11 cellular contexts compared by ENCODE assay signal in genomic region chr7:99624487-99624886, GRCh38. TPM values are rescaled to one million over a fixed set of nuclear protein-coding genes. Genes with fewer than 3 reads are reported as not detected.
DNase-seq lines count a peak whose midpoint lies in the region; ATAC-seq and FAIRE-seq lines count a peak whose summit lies in the region.
"Had no signal": no experiment of that assay in that cellular context is flagged by ENCODE, and none has a peak within 500 bp of the region (broad histone marks: within the 10 kb centered on the region; RNA-seq: fewer than 3 reads in every experiment).

No MANE protein-coding gene starts in this region.

- H3K27me3 Mint-ChIP-seq in CD4-positive, alpha-beta memory T cell = no peaks in the 10 kb centered on the region
- H3K27me3 Mint-ChIP-seq in activated CD4-positive, alpha-beta T cell treated with anti-CD3 and anti-CD28 coated beads for 36 hours = no peaks in the 10 kb centered on the region

- in situ Hi-C loops in HAP-1 (cut with MboI; ENCODE audit: low sequenced_read_pairs) = no loop called here

- intact Hi-C loops in CD4-positive, alpha-beta memory T cell (cut with micrococcal nuclease) = loop anchor here (1.0 kb wide), 1 partner anchor 8 kb away; the partner anchor contains the start of gene ZSCAN25
- intact Hi-C loops in activated CD4-positive, alpha-beta T cell treated with anti-CD3 and anti-CD28 coated beads for 36 hours (cut with DNase I, micrococcal nuclease) = loop anchor here in 1 of 2 experiments (5.0 kb wide), 2 partner anchors 163 to 368 kb away; no protein-coding TSS in a partner anchor

- H3K4me1 ChIP-seq in CD4-positive, alpha-beta memory T cell (ENCODE audit: insufficient read depth, low read length) = peaks cover 27% of the 10 kb centered on the region
- H3K4me1 ChIP-seq in HAP-1 = no peaks in the 10 kb centered on the region

- H3K4me1 Mint-ChIP-seq in CD4-positive, alpha-beta memory T cell = peaks cover 28 to 56% (median 43%) of the 10 kb centered on the region in 4 donors
- H3K4me1 Mint-ChIP-seq in activated CD4-positive, alpha-beta T cell treated with anti-CD3 and anti-CD28 coated beads for 36 hours = peaks cover 67% of the 10 kb centered on the region

- CTCF ChIA-PET in CD4-positive, alpha-beta memory T cell (lab: Charles Lee; ENCODE audit: partially characterized antibody) = interaction anchor here (0.9 to 2.2 kb wide), 5 partner anchors 9 to 44 kb away, joined by 3 to 6 read pairs (median 3); no protein-coding TSS in a partner anchor
- CTCF ChIA-PET in activated CD4-positive, alpha-beta T cell treated with anti-CD3 and anti-CD28 coated beads for 36 hours (lab: Charles Lee) = interaction anchor here (0.6 to 1.5 kb wide), 4 partner anchors 9 to 101 kb away, joined by 3 to 4 read pairs (median 4); no protein-coding TSS in a partner anchor

- POLR2A ChIA-PET in CD4-positive, alpha-beta memory T cell (lab: Charles Lee; ENCODE audit: partially characterized antibody) = interaction anchor here (0.6 to 3.0 kb wide), 11 partner anchors 8 to 477 kb away, joined by 3 to 25 read pairs (median 5); partner anchors contain the start of genes ARPC1A, BUD31, MCM7 and ZKSCAN5
- POLR2A ChIA-PET in activated CD4-positive, alpha-beta T cell treated with anti-CD3 and anti-CD28 coated beads for 36 hours (lab: Charles Lee) = interaction anchor here (0.5 to 1.0 kb wide), 5 partner anchors 21 to 295 kb away, joined by 3 to 4 read pairs (median 3); partner anchors contain the start of gene TRIM4

- no peaks in the 10 kb centered on the region for H3K9me3 ChIP-seq in CD4-positive, alpha-beta memory T cell (ENCODE audit: control insufficient read depth in 1 of 2, low read length in 2 of 2)
- H3K9me3 ChIP-seq in HAP-1 = no peaks in the 10 kb centered on the region
- H3K9me3 ChIP-seq: neutrophil had no signal

- H3K9me3 Mint-ChIP-seq in CD4-positive, alpha-beta memory T cell = no peaks in the 10 kb centered on the region
- H3K9me3 Mint-ChIP-seq in activated CD4-positive, alpha-beta T cell treated with anti-CD3 and anti-CD28 coated beads for 36 hours (ENCODE audit: low read depth) = no peaks in the 10 kb centered on the region

- H3K27me3 ChIP-seq in CD4-positive, alpha-beta memory T cell (ENCODE audit: insufficient read depth, low read length) = no peaks in the 10 kb centered on the region
- no peaks in the 10 kb centered on the region for H3K27me3 ChIP-seq in HAP-1 (ENCODE audit: low read depth)
- H3K27me3 ChIP-seq: neutrophil had no signal

- peak; percentile 76 for ATAC-seq in activated CD4-positive, alpha-beta T cell treated with anti-CD3 and anti-CD28 coated beads for 36 hours
- ATAC-seq in HG03378 (IDR thresholded peaks at IDR 0.05; ENCODE audit: unreplicated experiment) = no peak

- peak overlapping the region; percentile 61 for H3K27ac ChIP-seq in CD4-positive, alpha-beta memory T cell (ENCODE audit: low read depth, low read length)
- H3K27ac ChIP-seq: neutrophil had no signal

- no peak for FAIRE-seq in RCC 7860 (lab: Jason Lieb, UNC)
- FAIRE-seq: bronchial epithelial cell had no signal

- H3K4me3 Mint-ChIP-seq in CD4-positive, alpha-beta memory T cell = peak overlapping the region; percentile 78 to 94 (median 87)
- peak overlapping the region; percentile 88 for H3K4me3 Mint-ChIP-seq in activated CD4-positive, alpha-beta T cell treated with anti-CD3 and anti-CD28 coated beads for 36 hours

- H3K4me3 ChIP-seq in CD4-positive, alpha-beta memory T cell (ENCODE audit: low read length in 2 of 2) = peak overlapping the region in 1 of 2 donors; percentile 27
- H3K4me3 ChIP-seq in HAP-1 = no peak overlapping the region

- peaks cover 67% of the 10 kb centered on the region for H3K36me3 ChIP-seq in CD4-positive, alpha-beta memory T cell (ENCODE audit: insufficient read depth, low read length)
- H3K36me3 ChIP-seq in HAP-1 (replicated peaks) = peaks cover 88% of the 10 kb centered on the region

- DNase-seq in CD4-positive, alpha-beta memory T cell = peak; percentile 74 to 84 (median 80)
- DNase-seq in activated CD4-positive, alpha-beta T cell treated with anti-CD3 and anti-CD28 coated beads for 36 hours = peak; percentile 89
- peak; percentile 56 for DNase-seq in activated naive CD4-positive, alpha-beta T cell treated with anti-CD3 and anti-CD28 coated beads, Interleukin-2, amount 50 U/mL, for 16 hours
- peak; percentile 84 for DNase-seq in stimulated activated CD4-positive, alpha-beta T cell treated with anti-CD3 and anti-CD28 coated beads, Interleukin-15, amount 100 ng/mL, for 24 hours
- no peak for DNase-seq in RCC 7860 (ENCODE audit: low spot score)
- DNase-seq in middle frontal gyrus (ENCODE audit: extremely low spot score, low spot score) = no peak
- no peak for DNase-seq in HAP-1 (ENCODE audit: low spot score in 2 of 2)
- DNase-seq: Karpas-422 had no signal

- H3K36me3 Mint-ChIP-seq in CD4-positive, alpha-beta memory T cell = peaks cover 69 to 92% of the 10 kb centered on the region in 2 donors
- peaks cover 86% of the 10 kb centered on the region for H3K36me3 Mint-ChIP-seq in activated CD4-positive, alpha-beta T cell treated with anti-CD3 and anti-CD28 coated beads for 36 hours (ENCODE audit: low read depth)

- H3K27ac Mint-ChIP-seq in CD4-positive, alpha-beta memory T cell = peak overlapping the region; percentile 86 to 99 (median 96)
- peak overlapping the region; percentile 98 for H3K27ac Mint-ChIP-seq in activated CD4-positive, alpha-beta T cell treated with anti-CD3 and anti-CD28 coated beads for 36 hours

RNA-seq across cellular contexts. Expression of gene ZSCAN25, which starts 7.7 kb away (rescaled TPM):
- total RNA-seq in CD4-positive, alpha-beta memory T cell = 10 to 100 TPM; 40.4 to 43.1 TPM
- polyA plus RNA-seq in CD4-positive, alpha-beta memory T cell = 10 to 100 TPM; 10.2 to 18.3 TPM
- 10 to 100 TPM; 20.5 to 25.2 TPM for total RNA-seq in activated CD4-positive, alpha-beta T cell treated with anti-CD3 and anti-CD28 coated beads for 36 hours

RNA-seq across cellular contexts. Expression of gene TMEM225B, which starts 26.4 kb away (rescaled TPM):
- total RNA-seq in CD4-positive, alpha-beta memory T cell = 1 to 10 TPM; 1.0 to 1.1 TPM
- polyA plus RNA-seq in CD4-positive, alpha-beta memory T cell = under 1 TPM; 0.61 to 0.98 TPM
- under 1 TPM; 0.57 to 0.58 TPM for total RNA-seq in activated CD4-positive, alpha-beta T cell treated with anti-CD3 and anti-CD28 coated beads for 36 hours

RNA-seq across cellular contexts. Expression of gene CYP3A5, which starts 55.3 kb away (rescaled TPM):
- total RNA-seq in CD4-positive, alpha-beta memory T cell = not detected
- polyA plus RNA-seq in CD4-positive, alpha-beta memory T cell = under 1 TPM; 0.19 to 0.45 TPM
- not detected for total RNA-seq in activated CD4-positive, alpha-beta T cell treated with anti-CD3 and anti-CD28 coated beads for 36 hours

Comparison
In these comparisons a context has a peak if more than half of its experiments do, and no peak if none do; other contexts are left out.
1. DNase-seq: peak in CD4-positive, alpha-beta memory T cell (5 of 5), activated CD4-positive, alpha-beta T cell treated with anti-CD3 and anti-CD28 coated beads for 36 hours (single experiment), activated naive CD4-positive, alpha-beta T cell treated with anti-CD3 and anti-CD28 coated beads, Interleukin-2, amount 50 U/mL, for 16 hours (single experiment) and stimulated activated CD4-positive, alpha-beta T cell treated with anti-CD3 and anti-CD28 coated beads, Interleukin-15, amount 100 ng/mL, for 24 hours (single experiment); none in RCC 7860 (single experiment), middle frontal gyrus (single experiment) and HAP-1 (0 of 2).